ENCODE assay signal across 9 cellular contexts in genomic region chr3:59167756-59168155, GRCh38.
"Had no signal": no experiment of that assay in that cellular context is flagged by ENCODE, and none has a peak within 500 bp of the region (broad histone marks: within the 10 kb centered on the region; RNA-seq: fewer than 3 reads in every experiment).

No MANE protein-coding gene starts in this region.

- H3K4me3 Mint-ChIP-seq: IgD-negative memory B cell had no signal

- H3K9ac ChIP-seq: KMS-11 had no signal

- H3K27me3 Mint-ChIP-seq: IgD-negative memory B cell had no signal

- DNase-seq: IMR-90, KBM-7, KG1 had no signal

- FAIRE-seq: HepG2, HTR-8/SVneo, K562 had no signal

- H3K4me1 Mint-ChIP-seq: IgD-negative memory B cell had no signal

- ATAC-seq: HepG2, K562 had no signal

- H3K4me2 ChIP-seq: KMS-11 had no signal

- H3K27ac ChIP-seq: HL-60, KMS-11 had no signal

- H3K4me3 ChIP-seq: K562 had no signal

- H3K27ac Mint-ChIP-seq: IgD-negative memory B cell had no signal
